ENCODE assay signal across 8 cellular contexts in genomic region chrX:119398974-119399771, GRCh38. TPM values are rescaled to one million over a fixed set of nuclear protein-coding genes. Genes with fewer than 3 reads are reported as not detected.
DNase-seq lines count a peak whose midpoint lies in the region; ATAC-seq and TF ChIP-seq lines count a peak whose summit lies in the region.

Gene SLC25A43, plus strand, starts transcription at chrX:119399336. Its CDS starts 68 bp downstream, at chrX:119399404.

- H4K20me1 ChIP-seq in GM23248 (ENCODE audit: insufficient read depth) (no peaks in the 10 kb centered on the region), Karpas-422 (ENCODE audit: insufficient read depth, low read depth, low read length) (no peaks in the 10 kb centered on the region)

- peak within 1 kb of the TSS; percentile 71 for H3K4me3 Mint-ChIP-seq in activated CD8-positive, alpha-beta memory T cell treated with anti-CD3 and anti-CD28 coated beads, Interleukin-2, amount 10 ng/mL, durations not matched to agents 7 days and 5 days

- in situ Hi-C loops in GM23248 (cut with MboI), result no loop called here

- H3K4me1 ChIP-seq in GM23248 (ENCODE audit: insufficient read depth) (0 out of 2 replicates have a peak, but pooled peaks cover 4% of the 10 kb centered on the region), Karpas-422 (ENCODE audit: low read length) (peaks cover 11% of the 10 kb centered on the region), muscle layer of colon (ENCODE audit: insufficient read depth, low read length) (no peaks in the 10 kb centered on the region), thymus (ENCODE audit: control insufficient read depth, insufficient read depth, low read length) (no peaks in the 10 kb centered on the region)

- H3K4me3 ChIP-seq in GM12865 (ENCODE audit: low read depth, low read length), result peak within 1 kb of the TSS; percentile 80
- H3K4me3 ChIP-seq in GM23248, result peak within 1 kb of the TSS; percentile 85
- peak within 1 kb of the TSS; percentile 65 for H3K4me3 ChIP-seq in Karpas-422 (ENCODE audit: low read length)
- H3K4me3 ChIP-seq in muscle layer of colon (ENCODE audit: low read depth in 1 of 2, low read length in 2 of 2), result peak within 1 kb of the TSS; percentile 31 to 65
- peak within 1 kb of the TSS; percentile 56 for H3K4me3 ChIP-seq in thymus (ENCODE audit: low read length)

- CTCF ChIA-PET in activated CD8-positive, alpha-beta memory T cell treated with anti-CD3 and anti-CD28 coated beads, Interleukin-2, amount 10 ng/mL, durations not matched to agents 7 days and 5 days (lab: Charles Lee), result no interaction called here

- H3K9me3 Mint-ChIP-seq in activated CD8-positive, alpha-beta memory T cell treated with anti-CD3 and anti-CD28 coated beads, Interleukin-2, amount 10 ng/mL, durations not matched to agents 7 days and 5 days (ENCODE audit: low read depth), result no peaks in the 10 kb centered on the region

- H3K4me2 ChIP-seq in GM23248 (ENCODE audit: unreplicated experiment) (peak within 1 kb of the TSS; percentile 82), Karpas-422 (ENCODE audit: low read depth, low read length, poor library complexity, severe bottlenecking) (peak within 1 kb of the TSS; percentile 68)

- H3K36me3 Mint-ChIP-seq in activated CD8-positive, alpha-beta memory T cell treated with anti-CD3 and anti-CD28 coated beads, Interleukin-2, amount 10 ng/mL, durations not matched to agents 7 days and 5 days, result no peaks in the 10 kb centered on the region

- H3K79me2 ChIP-seq in GM23248 (ENCODE audit: insufficient read depth) (peaks cover 46% of the 10 kb centered on the region), Karpas-422 (ENCODE audit: low read length) (no peaks in the 10 kb centered on the region)

- ATAC-seq in activated CD8-positive, alpha-beta memory T cell treated with anti-CD3 and anti-CD28 coated beads, Interleukin-2, amount 10 ng/mL, durations not matched to agents 7 days and 5 days, result peak; percentile 94

- H3K9ac ChIP-seq in GM23248, result peak within 1 kb of the TSS; percentile 94
- H3K9ac ChIP-seq in Karpas-422 (ENCODE audit: low read length), result peak within 1 kb of the TSS; percentile 65
- peak within 1 kb of the TSS; percentile 37 for H3K9ac ChIP-seq in muscle layer of colon (ENCODE audit: low read length)

- H3F3A ChIP-seq in GM23248 (ENCODE audit: insufficient read depth), result no peaks in the 10 kb centered on the region

- H3K27me3 ChIP-seq in GM23248 (replicated peaks; ENCODE audit: insufficient read depth) (no peaks in the 10 kb centered on the region), Karpas-422 (ENCODE audit: low read length) (no peaks in the 10 kb centered on the region), muscle layer of colon (ENCODE audit: control insufficient read depth in 1 of 2, insufficient read depth in 2 of 2, low read length in 2 of 2) (peaks cover 3 to 4% of the 10 kb centered on the region in 2 donors), thymus (ENCODE audit: control insufficient read depth, insufficient read depth) (no peaks in the 10 kb centered on the region)

- WGBS in GM23248 (ENCODE audit: low coverage in 1 of 2, low lambda C conversion rate in 2 of 2, missing lambda C conversion rate in 2 of 2), 2 experiments, result 0 to 1% methylated on average over 8 to 21 of the region's 77 CpGs
- under 1% methylated on average over 73 of the region's 77 CpGs for WGBS in thymus

- peak within 1 kb of the TSS; percentile 84 for H3K27ac Mint-ChIP-seq in activated CD8-positive, alpha-beta memory T cell treated with anti-CD3 and anti-CD28 coated beads, Interleukin-2, amount 10 ng/mL, durations not matched to agents 7 days and 5 days

- no peaks in the 10 kb centered on the region for H3K9me3 ChIP-seq in GM23248 (ENCODE audit: low read depth)
- no peaks in the 10 kb centered on the region for H3K9me3 ChIP-seq in Karpas-422 (ENCODE audit: low read length)
- H3K9me3 ChIP-seq in muscle layer of colon (ENCODE audit: low read length), result no peaks in the 10 kb centered on the region
- no peaks in the 10 kb centered on the region for H3K9me3 ChIP-seq in thymus (ENCODE audit: control insufficient read depth)

- no peaks in the 10 kb centered on the region for H3K36me3 ChIP-seq in GM23248 (ENCODE audit: low read depth)
- H3K36me3 ChIP-seq in Karpas-422 (ENCODE audit: insufficient read depth, low read length), result no peaks in the 10 kb centered on the region
- no peaks in the 10 kb centered on the region for H3K36me3 ChIP-seq in muscle layer of colon (ENCODE audit: insufficient read depth, low read length)
- H3K36me3 ChIP-seq in thymus (ENCODE audit: control insufficient read depth, insufficient read depth), result no peaks in the 10 kb centered on the region

- DNase-seq in GM12865 (ENCODE audit: low read depth), result peak; percentile 58
- DNase-seq in GM23248, result peak; percentile 61
- DNase-seq in Karpas-422, result peak; percentile 57
- DNase-seq in activated CD8-positive, alpha-beta memory T cell treated with anti-CD3 and anti-CD28 coated beads, Interleukin-2, amount 10 ng/mL, durations not matched to agents 7 days and 5 days, result peak; percentile 48
- no peak for DNase-seq in epithelial cell of prostate (ENCODE audit: low read depth, low spot score)
- DNase-seq in superior temporal gyrus (ENCODE audit: extremely low spot score), result no peak

- H3K4me1 Mint-ChIP-seq in activated CD8-positive, alpha-beta memory T cell treated with anti-CD3 and anti-CD28 coated beads, Interleukin-2, amount 10 ng/mL, durations not matched to agents 7 days and 5 days, result peaks cover 25% of the 10 kb centered on the region

- no peak for TF ChIP-seq CTCF in GM12865 (IDR thresholded peaks at IDR 0.05; ENCODE audit: insufficient read depth, low read depth, low read length, missing control alignments)

- H2AFZ ChIP-seq in GM23248 (peak within 1 kb of the TSS; percentile 87), Karpas-422 (ENCODE audit: low read length) (peak within 1 kb of the TSS; percentile 88)

- H3K9me2 ChIP-seq in GM23248 (ENCODE audit: insufficient read depth), result no peaks in the 10 kb centered on the region
- no peaks in the 10 kb centered on the region for H3K9me2 ChIP-seq in Karpas-422 (replicated peaks; ENCODE audit: insufficient read depth, low read length)

- H3K27ac ChIP-seq in GM23248 (peak within 1 kb of the TSS; percentile 87), Karpas-422 (ENCODE audit: low read length) (no peak within 1 kb of the TSS), epithelial cell of prostate (peak within 1 kb of the TSS; percentile 53), muscle layer of colon (ENCODE audit: low read depth, low read length) (peak within 1 kb of the TSS; percentile 80), thymus (ENCODE audit: low read depth) (peak within 1 kb of the TSS; percentile 31)

- H3K27me3 Mint-ChIP-seq in activated CD8-positive, alpha-beta memory T cell treated with anti-CD3 and anti-CD28 coated beads, Interleukin-2, amount 10 ng/mL, durations not matched to agents 7 days and 5 days, result no peaks in the 10 kb centered on the region

RNA-seq across cellular contexts. Expression of gene SLC25A43, which starts in this region (rescaled TPM):
- total RNA-seq in GM23248 (2014; rRNA removed; shearing (Covaris generic)), result 41.1 and 53.4 TPM in 2 replicates
- polyA plus RNA-seq in GM23248 (2016; fragmentation: Nextera tagmentation; extraction: Ambion mirVana), result 28.4 and 31.2 TPM in 2 replicates
- total RNA-seq in Karpas-422 (2014; rRNA removed; shearing (Covaris generic); ENCODE audit: low replicate concordance), result 3.4 and 8.3 TPM in 2 replicates
- 1 to 10 TPM; 8.0 to 8.9 TPM for total RNA-seq in activated CD8-positive, alpha-beta memory T cell treated with anti-CD3 and anti-CD28 coated beads, Interleukin-2, amount 10 ng/mL, durations not matched to agents 7 days and 5 days
- polyA plus RNA-seq in thymus, result 8.3 TPM

Comparison
In these comparisons a context has a peak if more than half of its experiments do, and no peak if none do; other contexts are left out.
1. DNase-seq: peak in GM12865 (single experiment), GM23248 (single experiment), Karpas-422 (single experiment) and activated CD8-positive, alpha-beta memory T cell treated with anti-CD3 and anti-CD28 coated beads, Interleukin-2, amount 10 ng/mL, durations not matched to agents 7 days and 5 days (single experiment); none in epithelial cell of prostate (single experiment) and superior temporal gyrus (single experiment).
2. H3K9ac ChIP-seq: peak in every context shown above with its lines; median percentile 94 in GM23248; 65 in Karpas-422; 37 in muscle layer of colon.
3. Peak in every context shown above with its lines, with median percentiles within 50 percentile points of each other: H3K4me3 ChIP-seq.